In the genomic region with DNA sequence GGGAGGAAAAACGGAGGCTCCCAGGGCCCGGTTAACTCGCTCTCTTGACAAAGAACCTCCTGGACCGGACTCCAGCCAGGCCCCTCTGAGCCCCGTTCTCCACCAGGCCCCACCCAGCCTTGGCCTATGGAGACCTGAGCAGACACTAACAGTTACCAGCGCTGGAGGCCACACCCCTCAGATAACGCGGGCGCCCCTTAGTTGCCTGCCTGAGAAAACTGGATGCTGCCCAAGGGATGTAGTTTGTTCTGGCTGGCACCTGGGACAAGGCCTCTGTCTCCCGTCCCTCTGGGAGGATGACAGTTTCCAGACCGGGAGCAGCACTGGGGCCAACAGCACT, we compare ENCODE assay signal across 9 cellular contexts. TPM values are rescaled to one million over a fixed set of nuclear protein-coding genes. Genes with fewer than 3 reads are reported as not detected.
DNase-seq lines count a peak whose midpoint lies in the region; ATAC-seq and TF ChIP-seq lines count a peak whose summit lies in the region.
"Not testable (repeated sequence)": the region's sequence is repeated elsewhere in the genome, so short reads cannot be mapped to it uniquely, and the experiment has no call there.
"Had no signal": no experiment of that assay in that cellular context is flagged by ENCODE, and none has a peak within 500 bp of the region (broad histone marks: within the 10 kb centered on the region; RNA-seq: fewer than 3 reads in every experiment).

No MANE protein-coding gene starts in this region.

- not testable (repeated sequence) for H3K4me1 Mint-ChIP-seq in activated CD8-positive, alpha-beta T cell treated with anti-CD3 and anti-CD28 coated beads for 36 hours (ENCODE audit: low read depth); brain; nephron progenitor cell
- peaks cover 19% of the 10 kb centered on the region for H3K4me1 Mint-ChIP-seq in endothelial cell (ENCODE audit: unreplicated experiment)

- H3K27me3 Mint-ChIP-seq in activated CD8-positive, alpha-beta T cell treated with anti-CD3 and anti-CD28 coated beads for 36 hours, result not testable (repeated sequence)
- peaks cover 64% of the 10 kb centered on the region for H3K27me3 Mint-ChIP-seq in brain
- H3K27me3 Mint-ChIP-seq in endothelial cell (ENCODE audit: unreplicated experiment), result peaks cover 14% of the 10 kb centered on the region
- peaks cover 75% of the 10 kb centered on the region for H3K27me3 Mint-ChIP-seq in nephron progenitor cell (ENCODE audit: low read depth, poor library complexity)

- CTCF ChIA-PET in activated CD8-positive, alpha-beta T cell treated with anti-CD3 and anti-CD28 coated beads for 36 hours (lab: Charles Lee), result not testable (repeated sequence)

- H3K4me3 Mint-ChIP-seq in activated CD8-positive, alpha-beta T cell treated with anti-CD3 and anti-CD28 coated beads for 36 hours, result peak overlapping the region; percentile 46
- H3K4me3 Mint-ChIP-seq in brain, result peak overlapping the region in 4 of 5 experiments; percentile 58 to 76 (median 72)
- H3K4me3 Mint-ChIP-seq in endothelial cell (ENCODE audit: unreplicated experiment), result peak overlapping the region; percentile 58
- peak overlapping the region; percentile 75 for H3K4me3 Mint-ChIP-seq in nephron progenitor cell

- H3K9me3 Mint-ChIP-seq in activated CD8-positive, alpha-beta T cell treated with anti-CD3 and anti-CD28 coated beads for 36 hours; brain; endothelial cell (ENCODE audit: unreplicated experiment); nephron progenitor cell: not testable (repeated sequence)

- not testable (repeated sequence) for H3K9me3 ChIP-seq in iPS-18c (ENCODE audit: control insufficient read depth, insufficient read depth, low read length)

- H3K4me3 ChIP-seq in iPS-18c (ENCODE audit: insufficient read depth, low read depth, low read length), result peak overlapping the region; percentile 49; the same call in 1 of the 2 replicates

- peak; percentile 48 for ATAC-seq in HG02884 (IDR thresholded peaks at IDR 0.05; ENCODE audit: unreplicated experiment)
- ATAC-seq in activated CD8-positive, alpha-beta T cell treated with anti-CD3 and anti-CD28 coated beads for 36 hours, result peak; percentile 60
- peak; percentile 44 for ATAC-seq in stimulated activated naive CD8-positive, alpha-beta T cell treated with anti-CD3 and anti-CD28 coated beads, Interleukin-15, Interleukin-2, amounts not matched to agents 100 U/mL and 50 U/mL, for 24 hours

- intact Hi-C loops in activated CD8-positive, alpha-beta T cell treated with anti-CD3 and anti-CD28 coated beads for 36 hours (cut with micrococcal nuclease), result not testable (repeated sequence)

- TF ChIP-seq CTCF in activated CD8-positive, alpha-beta T cell treated with anti-CD3 and anti-CD28 coated beads for 36 hours (IDR thresholded peaks at IDR 0.05); brain (conservative IDR thresholded peaks at IDR 0.05); endothelial cell (IDR thresholded peaks at IDR 0.05; ENCODE audit: unreplicated experiment); nephron progenitor cell (IDR thresholded peaks at IDR 0.05): not testable (repeated sequence)

- not testable (repeated sequence) for H3K36me3 Mint-ChIP-seq in activated CD8-positive, alpha-beta T cell treated with anti-CD3 and anti-CD28 coated beads for 36 hours (ENCODE audit: low read depth); brain; endothelial cell (ENCODE audit: low read depth, unreplicated experiment); nephron progenitor cell (ENCODE audit: low read depth)

- POLR2A ChIA-PET in activated CD8-positive, alpha-beta T cell treated with anti-CD3 and anti-CD28 coated beads for 36 hours (lab: Charles Lee), result not testable (repeated sequence)

- H3K27ac Mint-ChIP-seq in activated CD8-positive, alpha-beta T cell treated with anti-CD3 and anti-CD28 coated beads for 36 hours; brain; endothelial cell (ENCODE audit: unreplicated experiment); nephron progenitor cell: not testable (repeated sequence)

- peak; percentile 26 for DNase-seq in activated CD8-positive, alpha-beta T cell treated with anti-CD3 and anti-CD28 coated beads for 36 hours
- not testable (repeated sequence) for DNase-seq in endothelial cell (ENCODE audit: low spot score); nephron progenitor cell; stimulated activated naive CD8-positive, alpha-beta T cell treated with anti-CD3 and anti-CD28 coated beads, Interleukin-15, Interleukin-2, amounts not matched to agents 100 U/mL and 50 U/mL, for 24 hours

RNA-seq across cellular contexts. Expression of a gene that starts 24.8 kb away (rescaled TPM):
- 1 to 10 TPM; 3.3 to 4.4 TPM for total RNA-seq in activated CD8-positive, alpha-beta T cell treated with anti-CD3 and anti-CD28 coated beads for 36 hours
- polyA plus RNA-seq in brain (ENCODE audit: insufficient read depth, low read depth, low replicate concordance), result 3.2 TPM
- 541 TPM for total RNA-seq in endothelial cell (ENCODE audit: unreplicated experiment)
- polyA plus RNA-seq: fibroblast of lung, keratinocyte had no signal

Comparison
In these comparisons a context has a peak if more than half of its experiments do, and no peak if none do; other contexts are left out.
1. RNA of a gene that starts 24.8 kb away (total RNA-seq): 541 TPM in endothelial cell (single experiment); 3.3 to 4.4 TPM in activated CD8-positive, alpha-beta T cell treated with anti-CD3 and anti-CD28 coated beads for 36 hours; every median in the first group is over 100 times any median in the second.
2. Peak in every context shown above with its lines, with median percentiles within 50 percentile points of each other: ATAC-seq and H3K4me3 Mint-ChIP-seq.